Comparison of ENCODE assay signal across 32 cellular contexts in the genomic region with DNA sequence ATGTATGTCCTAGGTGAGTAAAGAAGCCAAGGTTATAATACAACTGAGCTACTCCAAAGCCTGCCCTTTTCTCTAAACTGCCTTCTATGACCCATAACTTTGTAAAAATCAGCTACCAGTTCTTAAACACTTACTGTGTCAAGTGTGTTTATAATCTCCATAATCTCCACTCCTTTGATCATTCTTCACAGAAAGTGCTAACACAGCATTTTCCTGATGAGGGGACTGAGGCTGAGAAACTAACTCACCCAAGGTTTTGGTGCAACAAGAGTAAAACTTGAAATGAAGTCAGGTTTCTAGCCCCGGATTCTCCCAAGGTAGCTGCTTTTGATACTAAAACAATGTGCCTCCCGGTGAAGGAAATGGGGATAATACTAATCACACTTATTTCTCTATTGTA. TPM values are rescaled to one million over a fixed set of nuclear protein-coding genes. Genes with fewer than 3 reads are reported as not detected.
A peak's percentile ranks its signal among the peaks of the same experiment; 100 is the strongest.
DNase-seq lines count a peak whose midpoint lies in the region; ATAC-seq, FAIRE-seq and TF ChIP-seq lines count a peak whose summit lies in the region.
"Had no signal": no experiment of that assay in that cellular context is flagged by ENCODE, and none has a peak within 500 bp of the region (broad histone marks: within the 10 kb centered on the region; RNA-seq: fewer than 3 reads in every experiment).

No MANE protein-coding gene starts in this region.

- H3K4me3 ChIP-seq in Panc1 (ENCODE audit: low read depth in 2 of 2, low read length in 2 of 2), result no peak overlapping the region
- H3K4me3 ChIP-seq in H1 (ENCODE audit: extremely low read depth in 1 of 4, insufficient read depth in 2 of 4, low read depth in 3 of 4, low read length in 4 of 4), result no peak overlapping the region
- no peak overlapping the region for H3K4me3 ChIP-seq in sigmoid colon
- H3K4me3 ChIP-seq: breast epithelium, esophagus squamous epithelium, heart right ventricle, transverse colon had no signal

- no peak overlapping the region for H2BK20ac ChIP-seq in H1 (ENCODE audit: low read length)

- peak overlapping the region; percentile 22 for H3K27ac Mint-ChIP-seq in activated naive CD8-positive, alpha-beta T cell
- no peak overlapping the region for H3K27ac Mint-ChIP-seq in activated naive CD8-positive, alpha-beta T cell treated with anti-CD3 and anti-CD28 coated beads, Interleukin-2, amount 50 U/mL, for 24 hours
- peak overlapping the region; percentile 33 for H3K27ac Mint-ChIP-seq in progenitor cell of endocrine pancreas

- H3K27me3 ChIP-seq in Panc1 (ENCODE audit: control insufficient read depth, insufficient read depth, low read length) (no peaks in the 10 kb centered on the region), H1 (replicated peaks in 1 of 4; ENCODE audit: control insufficient read depth in 3 of 4, extremely low read depth in 1 of 4, insufficient read depth in 3 of 4, low read length in 3 of 4) (no peaks in the 10 kb centered on the region; a peak in 1 of 7 replicates), sigmoid colon (no peaks in the 10 kb centered on the region)
- H3K27me3 ChIP-seq: BLaER1, breast epithelium, esophagus squamous epithelium, heart right ventricle, transverse colon had no signal

- peak overlapping the region; percentile 31; the same call in 1 of the 2 replicates for H3K27ac ChIP-seq in Panc1 (ENCODE audit: low read length)
- no peak overlapping the region for H3K27ac ChIP-seq in H1 (ENCODE audit: low read depth, low read length)
- H3K27ac ChIP-seq in sigmoid colon, result no peak overlapping the region
- H3K27ac ChIP-seq: BLaER1, breast epithelium, esophagus squamous epithelium, heart right ventricle, transverse colon had no signal

- H3K9ac ChIP-seq in H1 (replicated peaks in 1 of 4; ENCODE audit: extremely low read depth in 1 of 4, low read depth in 3 of 4, low read length in 3 of 4), result no peak overlapping the region
- H3K9ac ChIP-seq: BLaER1 had no signal

- no peak for ATAC-seq in activated naive CD8-positive, alpha-beta T cell treated with anti-CD3 and anti-CD28 coated beads, Interleukin-2, amount 50 U/mL, for 24 hours
- no peak for ATAC-seq in Panc1
- ATAC-seq: activated T-cell treated with anti-CD3 and anti-CD28 coated beads, Interleukin-2, amount 50 U/mL, for 4 hours; heart right ventricle; left ventricle myocardium superior had no signal

- H4K91ac ChIP-seq in H1 (replicated peaks; ENCODE audit: insufficient read length, low read length), result no peak overlapping the region

- H3K36me3 Mint-ChIP-seq in activated naive CD8-positive, alpha-beta T cell, result no peaks in the 10 kb centered on the region
- H3K36me3 Mint-ChIP-seq in activated naive CD8-positive, alpha-beta T cell treated with anti-CD3 and anti-CD28 coated beads, Interleukin-2, amount 50 U/mL, for 24 hours (ENCODE audit: low read depth), result peaks cover 13% of the 10 kb centered on the region
- H3K36me3 Mint-ChIP-seq in progenitor cell of endocrine pancreas (ENCODE audit: insufficient read depth), result no peaks in the 10 kb centered on the region

- no peak overlapping the region for H4K5ac ChIP-seq in H1 (ENCODE audit: insufficient read length, low read depth, low read length)

- no peaks in the 10 kb centered on the region; the same call in 1 of the 2 replicates for H3K79me1 ChIP-seq in H1 (ENCODE audit: low read depth, low read length)

- TF ChIP-seq POLR2A in H1 (IDR thresholded peaks at IDR 0.05; ENCODE audit: control extremely low read depth in 1 of 2, low read depth in 2 of 2, low read length in 2 of 2), result peak in 1 of 2 experiments; percentile 48; a peak in 1 of 3 replicates
- TF ChIP-seq POLR2A in sigmoid colon (IDR thresholded peaks at IDR 0.05), result no peak

- H3K23me2 ChIP-seq in H1 (ENCODE audit: low read depth, low read length), result peaks cover 7% of the 10 kb centered on the region; the same call in 1 of the 2 replicates

- no peak overlapping the region for H2BK12ac ChIP-seq in H1 (ENCODE audit: low read depth, low read length)

- no peak overlapping the region for H3K4me2 ChIP-seq in H1 (ENCODE audit: insufficient read depth in 1 of 2, low read depth in 2 of 2, low read length in 2 of 2)

- no peak for TF ChIP-seq RAD21 in H1 (IDR thresholded peaks at IDR 0.05 in 1 of 2, conservative IDR thresholded peaks at IDR 0.05 in 1 of 2; ENCODE audit: low read depth in 2 of 2, low read length in 2 of 2)

- TF ChIP-seq CTCF in Panc1 (IDR thresholded peaks at IDR 0.05) (no peak), H1 (IDR thresholded peaks at IDR 0.05; ENCODE audit: control extremely low read depth in 1 of 3, insufficient read depth in 1 of 3, low read depth in 1 of 3, low read length in 3 of 3) (no peak), progenitor cell of endocrine pancreas (IDR thresholded peaks at IDR 0.05; ENCODE audit: unreplicated experiment) (no peak), sigmoid colon (IDR thresholded peaks at IDR 0.05) (no peak)

- POLR2A ChIA-PET in Panc1 (lab: Charles Lee) (interaction anchor here (0.6 kb wide), 1 partner anchor 35 kb away, joined by 13 read pairs; no protein-coding TSS in a partner anchor), H1 (lab: Charles Lee; ENCODE audit: partially characterized antibody) (interaction anchor here (0.5 to 1.2 kb wide), 3 partner anchors 11 to 805 kb away, joined by 3 to 4 read pairs (median 3); no protein-coding TSS in a partner anchor)

- in situ Hi-C loops in Panc1 (cut with HindIII; ENCODE audit: low pct_unique_long_range_greater_than_20kb, low sequenced_read_pairs), result no loop called here

- H2BK5ac ChIP-seq in H1 (ENCODE audit: low read depth, low read length), result no peak overlapping the region

- no peak for FAIRE-seq in H1 (lab: Jason Lieb, UNC)
- FAIRE-seq: G401.6, kidney had no signal

- H2AFZ ChIP-seq in H1 (ENCODE audit: low read length), result no peak overlapping the region

- DNase-seq in activated naive CD8-positive, alpha-beta T cell treated with anti-CD3 and anti-CD28 coated beads, Interleukin-2, amount 50 U/mL, for 24 hours, result no peak
- DNase-seq in Panc1 (ENCODE audit: low read depth, low spot score) (no peak), H1 (ENCODE audit: low read depth in 1 of 2, low spot score in 2 of 2) (no peak), progenitor cell of endocrine pancreas (ENCODE audit: low spot score, unreplicated experiment) (no peak), EL (no peak), NCI-H1436 treated with DMSO at 0.1 percent for 48 hours (lab: John Stamatoyannopoulos, UW) (no peak), sigmoid colon (no peak)
- DNase-seq: activated CD4-positive, CD25-positive, alpha-beta regulatory T cell; activated CD8-positive, alpha-beta memory T cell treated with anti-CD3 and anti-CD28 coated beads for 24 hours; activated T-cell treated with anti-CD3 and anti-CD28 coated beads, Interleukin-2, amount 50 U/mL, for 4 hours; amniotic stem cell; COR-L47; DMS53; esophagus squamous epithelium; foreskin melanocyte; heart right ventricle; KBM-7; kidney; left ventricle myocardium superior; mesendoderm; NCI-H1092 treated with DMSO at 0.1 percent for 48 hours; NCI-H187; NCI-H446 treated with DMSO at 0.1 percent for 48 hours; NCI-H82; occipital lobe; stimulated activated CD4-positive, alpha-beta T cell treated with anti-CD3 and anti-CD28 coated beads, Interleukin-4, amount 100 ng/mL, for 4 hours; T-helper 1 cell; transverse colon had no signal

- H3K56ac ChIP-seq in H1 (replicated peaks; ENCODE audit: insufficient read length, low read depth, low read length), result no peak overlapping the region

- no peak overlapping the region for H4K8ac ChIP-seq in H1 (ENCODE audit: extremely low read depth, insufficient read depth, low read length)

- H3K79me2 ChIP-seq in H1 (ENCODE audit: control insufficient read depth in 1 of 2, insufficient read depth in 2 of 2, low read length in 2 of 2), result peaks cover 16 to 38% of the 10 kb centered on the region in 2 experiments

- WGBS in H1 (ENCODE audit: extremely low coverage in 1 of 2, insufficient coverage in 1 of 2, insufficient read length in 1 of 2, insufficient replicate concordance in 2 of 2, low coverage in 1 of 2, low lambda C conversion rate in 2 of 2, missing lambda C conversion rate in 1 of 2), 2 experiments, result 86% methylated on average over 2 of the region's 2 CpGs; no CpG with 5 or more reads in 1 of the 2 experiments
- 92 to 95% methylated on average over 2 of the region's 2 CpGs for WGBS in sigmoid colon, 2 donors

- H3K9me3 Mint-ChIP-seq in activated naive CD8-positive, alpha-beta T cell (ENCODE audit: low read depth), result no peaks in the 10 kb centered on the region
- no peaks in the 10 kb centered on the region for H3K9me3 Mint-ChIP-seq in activated naive CD8-positive, alpha-beta T cell treated with anti-CD3 and anti-CD28 coated beads, Interleukin-2, amount 50 U/mL, for 24 hours
- H3K9me3 Mint-ChIP-seq in progenitor cell of endocrine pancreas (ENCODE audit: low read depth), result no peaks in the 10 kb centered on the region
- H3K9me3 Mint-ChIP-seq: activated T-cell treated with anti-CD3 and anti-CD28 coated beads, Interleukin-2, amount 50 U/mL, for 4 hours had no signal

- H2AK5ac ChIP-seq in H1 (ENCODE audit: low read depth, low read length), result no peak overlapping the region

- no TSS peak for BruUV-seq in Panc1 (replicated peaks; lab: Mats Ljungman, UMichigan)

- TF ChIP-seq EP300 in H1 (IDR thresholded peaks at IDR 0.05; ENCODE audit: borderline replicate concordance in 1 of 2, low read depth in 2 of 2, low read length in 2 of 2) (no peak), sigmoid colon (IDR thresholded peaks at IDR 0.05) (no peak)

- intact Hi-C loops in Panc1 (cut with micrococcal nuclease; ENCODE audit: unreplicated experiment), result no loop called here
- intact Hi-C loops in sigmoid colon (cut with DNase I), result no loop called here

- H3K36me3 ChIP-seq in Panc1 (ENCODE audit: control insufficient read depth, insufficient read depth, low read length) (peaks cover 18% of the 10 kb centered on the region), H1 (ENCODE audit: control insufficient read depth in 2 of 4, insufficient read depth in 4 of 4, low read length in 3 of 4) (peaks cover 0 to 12% (median 5%) of the 10 kb centered on the region in 4 experiments; a peak in 5 of 8 replicates), sigmoid colon (peaks cover 0 to 16% (median 2%) of the 10 kb centered on the region in 4 donors)
- H3K36me3 ChIP-seq: breast epithelium had no signal

- no peaks in the 10 kb centered on the region for H4K20me1 ChIP-seq in H1 (replicated peaks in 1 of 2; ENCODE audit: control insufficient read depth in 1 of 2, insufficient read depth in 2 of 2, low read length in 2 of 2)

- H3K14ac ChIP-seq in H1 (ENCODE audit: insufficient read length), result no peak overlapping the region

- H3K4me1 ChIP-seq in Panc1 (ENCODE audit: control insufficient read depth, insufficient read depth, low read length) (peaks cover 18% of the 10 kb centered on the region), H1 (replicated peaks in 1 of 4; ENCODE audit: control insufficient read depth in 3 of 4, insufficient read depth in 4 of 4, low read length in 3 of 4) (peaks cover 0 to 5% (median 1%) of the 10 kb centered on the region in 4 experiments; a peak in 3 of 7 replicates), sigmoid colon (peaks cover 0 to 30% (median 18%) of the 10 kb centered on the region in 4 donors)

- no peak overlapping the region for H3K23ac ChIP-seq in H1 (ENCODE audit: insufficient read length)

- no peak overlapping the region for H2BK120ac ChIP-seq in H1 (replicated peaks; ENCODE audit: low read depth, low read length)

- peaks cover 38% of the 10 kb centered on the region for H3K4me1 Mint-ChIP-seq in activated naive CD8-positive, alpha-beta T cell (ENCODE audit: low read depth)
- peaks cover 49% of the 10 kb centered on the region for H3K4me1 Mint-ChIP-seq in activated naive CD8-positive, alpha-beta T cell treated with anti-CD3 and anti-CD28 coated beads, Interleukin-2, amount 50 U/mL, for 24 hours
- peaks cover 21% of the 10 kb centered on the region for H3K4me1 Mint-ChIP-seq in progenitor cell of endocrine pancreas (ENCODE audit: low read depth)

- CTCF ChIA-PET in Panc1 (lab: Charles Lee), result interaction anchor here (1.0 kb wide), 2 partner anchors 68 to 241 kb away, joined by 3 read pairs; no protein-coding TSS in a partner anchor
- CTCF ChIA-PET in H1 (lab: Charles Lee; ENCODE audit: partially characterized antibody), result interaction anchor here (1.1 kb wide), 1 partner anchor 48 kb away, joined by 3 read pairs; no protein-coding TSS in a partner anchor

- no peaks in the 10 kb centered on the region for H3K9me3 ChIP-seq in Panc1 (ENCODE audit: control insufficient read depth, insufficient read depth, low read depth, low read length)
- no peaks in the 10 kb centered on the region for H3K9me3 ChIP-seq in H1 (ENCODE audit: insufficient read depth in 2 of 2, low read depth in 1 of 2, low read length in 1 of 2)
- H3K9me3 ChIP-seq in sigmoid colon, result no peaks in the 10 kb centered on the region
- H3K9me3 ChIP-seq: BLaER1, breast epithelium, esophagus squamous epithelium, heart right ventricle, transverse colon had no signal

- peak overlapping the region; percentile 100 for H3K4me3 Mint-ChIP-seq in activated naive CD8-positive, alpha-beta T cell
- H3K4me3 Mint-ChIP-seq in activated naive CD8-positive, alpha-beta T cell treated with anti-CD3 and anti-CD28 coated beads, Interleukin-2, amount 50 U/mL, for 24 hours, result no peak overlapping the region
- H3K4me3 Mint-ChIP-seq in progenitor cell of endocrine pancreas (ENCODE audit: low read depth), result peak overlapping the region; percentile 99

- no peak overlapping the region for H3K18ac ChIP-seq in H1 (ENCODE audit: extremely low read depth, low read length)

- no peak overlapping the region for H2BK15ac ChIP-seq in H1 (ENCODE audit: low read length)

- H3K4ac ChIP-seq in H1 (replicated peaks; ENCODE audit: insufficient read length, low read depth, low read length), result no peak overlapping the region

- H3K27me3 Mint-ChIP-seq in activated naive CD8-positive, alpha-beta T cell, result no peaks in the 10 kb centered on the region
- H3K27me3 Mint-ChIP-seq in activated naive CD8-positive, alpha-beta T cell treated with anti-CD3 and anti-CD28 coated beads, Interleukin-2, amount 50 U/mL, for 24 hours, result no peaks in the 10 kb centered on the region
- H3K27me3 Mint-ChIP-seq in progenitor cell of endocrine pancreas, result no peaks in the 10 kb centered on the region

RNA-seq across cellular contexts. Expression of gene C2orf49, which starts 1.9 kb away (rescaled TPM):
- 20.0 TPM for total RNA-seq in Panc1 (2021; ENCODE audit: unreplicated experiment)
- polyA plus RNA-seq in Panc1 (2012; ENCODE audit: insufficient read length), result 24.3 TPM
- total RNA-seq in H1 (2021; fragmentation: NEBNext Ultra II Directional; extraction: Animal tissue kit (Norgen Biotek cat#: 25700)), result 14.4 and 19.9 TPM in 2 replicates
- polyA plus RNA-seq in H1 (2011; rRNA removed), result 3.9 and 5.6 TPM in 2 replicates
- polyA plus RNA-seq in H1 (2011; cell fraction: cytosol; rRNA removed), result 12.0 TPM
- 2.0 TPM for polyA plus RNA-seq in H1 (2011; cell fraction: nucleus; rRNA removed)
- polyA plus RNA-seq in H1 (2012, experiment 1 of 2), result 10.9 to 15.4 TPM (median 12.8 TPM) in 4 replicates
- polyA plus RNA-seq in H1 (2012, experiment 2 of 2), result 3.7 TPM
- polyA plus RNA-seq in H1 (2013, experiment 1 of 2), result 18.3 TPM
- polyA plus RNA-seq in H1 (2013, experiment 2 of 2), result 16.8 TPM
- polyA minus RNA-seq in H1 (2011; rRNA and poly(A)+ RNA removed), result 4.5 and 4.8 TPM in 2 replicates
- 5.4 TPM for polyA minus RNA-seq in H1 (2011; cell fraction: cytosol; rRNA and poly(A)+ RNA removed)
- polyA minus RNA-seq in H1 (2011; cell fraction: nucleus; rRNA and poly(A)+ RNA removed), result 11.3 TPM
- total RNA-seq in progenitor cell of endocrine pancreas, result 24.7 and 27.2 TPM in 2 replicates
- total RNA-seq in sigmoid colon, result 10 to 100 TPM; 15.7 to 22.5 (median 16.0) TPM
- 10 to 100 TPM in 1 of 3 donors, 1 to 10 TPM in 2; 8.3 to 10.9 (median 8.4) TPM for polyA plus RNA-seq in sigmoid colon

RNA-seq across cellular contexts. Expression of gene TGFBRAP1, which starts 5.9 kb away (rescaled TPM):
- total RNA-seq in Panc1 (2021; ENCODE audit: unreplicated experiment), result 32.7 TPM
- polyA plus RNA-seq in Panc1 (2012; ENCODE audit: insufficient read length), result 24.5 TPM
- 20.2 and 21.9 TPM in 2 replicates for total RNA-seq in H1 (2021; fragmentation: NEBNext Ultra II Directional; extraction: Animal tissue kit (Norgen Biotek cat#: 25700))
- polyA plus RNA-seq in H1 (2011; rRNA removed), result 11.2 and 11.7 TPM in 2 replicates
- 10.0 TPM for polyA plus RNA-seq in H1 (2011; cell fraction: cytosol; rRNA removed)
- 13.4 TPM for polyA plus RNA-seq in H1 (2011; cell fraction: nucleus; rRNA removed)
- 11.0 to 13.4 TPM (median 12.8 TPM) in 4 replicates for polyA plus RNA-seq in H1 (2012, experiment 1 of 2)
- 5.6 TPM for polyA plus RNA-seq in H1 (2012, experiment 2 of 2)
- 9.6 TPM for polyA plus RNA-seq in H1 (2013, experiment 1 of 2)
- polyA plus RNA-seq in H1 (2013, experiment 2 of 2), result 10.2 TPM
- polyA minus RNA-seq in H1 (2011; rRNA and poly(A)+ RNA removed), result 16.0 and 18.8 TPM in 2 replicates
- polyA minus RNA-seq in H1 (2011; cell fraction: cytosol; rRNA and poly(A)+ RNA removed), result 12.4 TPM
- 12.7 TPM for polyA minus RNA-seq in H1 (2011; cell fraction: nucleus; rRNA and poly(A)+ RNA removed)
- 19.7 and 20.0 TPM in 2 replicates for total RNA-seq in progenitor cell of endocrine pancreas
- 10 to 100 TPM; 17.4 to 24.6 (median 20.8) TPM for total RNA-seq in sigmoid colon
- polyA plus RNA-seq in sigmoid colon, result 1 to 10 TPM; 4.8 to 9.0 (median 5.5) TPM
